ENCODE assay signal across 18 cellular contexts in genomic region chr13:52463526-52463925, GRCh38. TPM values are rescaled to one million over a fixed set of nuclear protein-coding genes. Genes with fewer than 3 reads are reported as not detected.
DNase-seq lines count a peak whose midpoint lies in the region; ATAC-seq, FAIRE-seq and TF ChIP-seq lines count a peak whose summit lies in the region.
"Had no signal": no experiment of that assay in that cellular context is flagged by ENCODE, and none has a peak within 500 bp of the region (broad histone marks: within the 10 kb centered on the region; RNA-seq: fewer than 3 reads in every experiment).

No MANE protein-coding gene starts in this region.

- peak overlapping the region; percentile 14 for H3K27ac ChIP-seq in CD4-positive, CD25-positive, alpha-beta regulatory T cell (ENCODE audit: insufficient read depth, low read length, poor library complexity, severe bottlenecking)
- H3K27ac ChIP-seq in GM12878 (ENCODE audit: control insufficient read depth, insufficient read depth), result no peak overlapping the region
- H3K27ac ChIP-seq in breast epithelium, result no peak overlapping the region
- H3K27ac ChIP-seq: HL-60, PC-9, SJCRH30 had no signal

- TF ChIP-seq POLR2A in GM12878 (IDR thresholded peaks at IDR 0.05; ENCODE audit: low read depth, low read length) (no peak), breast epithelium (IDR thresholded peaks at IDR 0.05) (no peak)

- H3K27me3 Mint-ChIP-seq in activated CD4-positive, alpha-beta T cell treated with anti-CD3 and anti-CD28 coated beads, Interleukin-2, amount 10 ng/mL, durations not matched to agents 7 days and 5 days, result no peaks in the 10 kb centered on the region
- H3K27me3 Mint-ChIP-seq in activated CD4-positive, alpha-beta T cell treated with anti-CD3 and anti-CD28 coated beads for 36 hours, result no peaks in the 10 kb centered on the region
- no peaks in the 10 kb centered on the region for H3K27me3 Mint-ChIP-seq in CD4-positive, CD25-positive, alpha-beta regulatory T cell
- H3K27me3 Mint-ChIP-seq: IgD-negative memory B cell had no signal

- intact Hi-C loops in activated CD4-positive, alpha-beta T cell treated with anti-CD3 and anti-CD28 coated beads for 36 hours (cut with DNase I, micrococcal nuclease), result no loop called here
- intact Hi-C loops in GM12878 (cut with micrococcal nuclease; ENCODE audit: unreplicated experiment), result no loop called here
- intact Hi-C loops in cardiac septum (cut with DNase I), result no loop called here
- intact Hi-C loops in breast epithelium (cut with DNase I; ENCODE audit: low total_unique reads), result no loop called here

- ATAC-seq in activated CD4-positive, alpha-beta T cell treated with anti-CD3 and anti-CD28 coated beads for 36 hours, result no peak
- no peak for ATAC-seq in CD4-positive, CD25-positive, alpha-beta regulatory T cell (ENCODE audit: low read depth in 2 of 2)
- ATAC-seq in GM12878, result no peak
- ATAC-seq: Right ventricle myocardium inferior had no signal

- H4K20me1 ChIP-seq in GM12878 (ENCODE audit: control insufficient read depth, insufficient read depth), result no peaks in the 10 kb centered on the region

- RAD21 ChIA-PET in GM12878 (lab: Charles Lee; ENCODE audit: unreplicated experiment), result interaction anchor here (0.8 kb wide), 1 partner anchor 13 kb away, joined by 4 read pairs; the partner anchor contains the start of gene VPS36

- H3K36me3 Mint-ChIP-seq in activated CD4-positive, alpha-beta T cell treated with anti-CD3 and anti-CD28 coated beads, Interleukin-2, amount 10 ng/mL, durations not matched to agents 7 days and 5 days (ENCODE audit: low read depth), result peaks cover 74% of the 10 kb centered on the region
- H3K36me3 Mint-ChIP-seq in activated CD4-positive, alpha-beta T cell treated with anti-CD3 and anti-CD28 coated beads for 36 hours (ENCODE audit: low read depth), result peaks cover 54% of the 10 kb centered on the region
- peaks cover 32% of the 10 kb centered on the region for H3K36me3 Mint-ChIP-seq in CD4-positive, CD25-positive, alpha-beta regulatory T cell

- H3K4me1 ChIP-seq in CD4-positive, CD25-positive, alpha-beta regulatory T cell (ENCODE audit: control insufficient read depth, insufficient read depth, low read length, poor library complexity, severe bottlenecking), result peaks cover 25% of the 10 kb centered on the region
- H3K4me1 ChIP-seq in GM12878 (ENCODE audit: control insufficient read depth, insufficient read depth, low read length) (no peaks in the 10 kb centered on the region), breast epithelium (no peaks in the 10 kb centered on the region)
- H3K4me1 ChIP-seq: SJCRH30 had no signal

- H3K4me1 Mint-ChIP-seq in activated CD4-positive, alpha-beta T cell treated with anti-CD3 and anti-CD28 coated beads, Interleukin-2, amount 10 ng/mL, durations not matched to agents 7 days and 5 days, result peaks cover 49% of the 10 kb centered on the region
- H3K4me1 Mint-ChIP-seq in activated CD4-positive, alpha-beta T cell treated with anti-CD3 and anti-CD28 coated beads for 36 hours, result peaks cover 22% of the 10 kb centered on the region
- peaks cover 30 to 53% (median 37%) of the 10 kb centered on the region in 4 donors for H3K4me1 Mint-ChIP-seq in CD4-positive, CD25-positive, alpha-beta regulatory T cell

- no peak overlapping the region for H3K4me3 Mint-ChIP-seq in activated CD4-positive, alpha-beta T cell treated with anti-CD3 and anti-CD28 coated beads, Interleukin-2, amount 10 ng/mL, durations not matched to agents 7 days and 5 days
- no peak overlapping the region for H3K4me3 Mint-ChIP-seq in activated CD4-positive, alpha-beta T cell treated with anti-CD3 and anti-CD28 coated beads for 36 hours
- H3K4me3 Mint-ChIP-seq in CD4-positive, CD25-positive, alpha-beta regulatory T cell, result peak overlapping the region in 1 of 4 donors; percentile 65

- 90% methylated on average over 4 of the region's 4 CpGs for WGBS in GM12878 (ENCODE audit: insufficient coverage, insufficient replicate concordance, low lambda C conversion rate, missing lambda C conversion rate)

- in situ Hi-C loops in GM12878 (cut with MboI), result no loop called here

- POLR2A ChIA-PET in activated CD4-positive, alpha-beta T cell treated with anti-CD3 and anti-CD28 coated beads, Interleukin-2, amount 10 ng/mL, durations not matched to agents 7 days and 5 days (lab: Charles Lee), result no interaction called here
- POLR2A ChIA-PET in activated CD4-positive, alpha-beta T cell treated with anti-CD3 and anti-CD28 coated beads for 36 hours (lab: Charles Lee), result no interaction called here
- POLR2A ChIA-PET in GM12878 (lab: Charles Lee), result no interaction called here

- H2AFZ ChIP-seq in GM12878 (ENCODE audit: control insufficient read depth, low read depth, low read length), result no peak overlapping the region
- H2AFZ ChIP-seq: PC-9 had no signal

- FAIRE-seq in GM12878 (lab: Jason Lieb, UNC), result no peak
- FAIRE-seq: H54 had no signal

- TF ChIP-seq EP300 in GM12878 (IDR thresholded peaks at IDR 0.05; ENCODE audit: borderline replicate concordance in 1 of 2, control insufficient read depth in 1 of 2, low read depth in 2 of 2, low read length in 2 of 2), result no peak

- no peak overlapping the region for H3K9ac ChIP-seq in GM12878 (ENCODE audit: control insufficient read depth, insufficient read depth, low read length)

- no peaks in the 10 kb centered on the region for H3K27me3 ChIP-seq in CD4-positive, CD25-positive, alpha-beta regulatory T cell (ENCODE audit: control insufficient read depth, insufficient read depth, low read length)
- H3K27me3 ChIP-seq in GM12878 (replicated peaks in 1 of 2; ENCODE audit: control insufficient read depth in 2 of 2, insufficient read depth in 2 of 2, low read length in 1 of 2) (no peaks in the 10 kb centered on the region), breast epithelium (no peaks in the 10 kb centered on the region)
- H3K27me3 ChIP-seq: SJCRH30 had no signal

- no peaks in the 10 kb centered on the region for H3K9me3 ChIP-seq in CD4-positive, CD25-positive, alpha-beta regulatory T cell (ENCODE audit: control insufficient read depth in 2 of 2, low read length in 2 of 2)
- H3K9me3 ChIP-seq in GM12878 (replicated peaks; ENCODE audit: control insufficient read depth, insufficient read depth, low read length) (no peaks in the 10 kb centered on the region), breast epithelium (no peaks in the 10 kb centered on the region)
- H3K9me3 ChIP-seq: SJCRH30 had no signal

- TF ChIP-seq RAD21 in GM12878 (IDR thresholded peaks at IDR 0.05; ENCODE audit: insufficient read depth, low read depth, low read length), result no peak

- SMC1A ChIA-PET in GM12878 (lab: Charles Lee; ENCODE audit: uncharacterized antibody, unreplicated experiment), result interaction anchor here (1.0 to 1.2 kb wide), 2 partner anchors 12 to 336 kb away, joined by 3 to 4 read pairs; no protein-coding TSS in a partner anchor

- peaks cover 2% of the 10 kb centered on the region for H3K9me3 Mint-ChIP-seq in activated CD4-positive, alpha-beta T cell treated with anti-CD3 and anti-CD28 coated beads, Interleukin-2, amount 10 ng/mL, durations not matched to agents 7 days and 5 days
- peaks cover 2% of the 10 kb centered on the region for H3K9me3 Mint-ChIP-seq in activated CD4-positive, alpha-beta T cell treated with anti-CD3 and anti-CD28 coated beads for 36 hours (ENCODE audit: low read depth)
- H3K9me3 Mint-ChIP-seq in CD4-positive, CD25-positive, alpha-beta regulatory T cell, result no peaks in the 10 kb centered on the region

- TF ChIP-seq CTCF in GM12878 (IDR thresholded peaks at IDR 0.05 in 2 of 3, conservative IDR thresholded peaks at IDR 0.05 in 1 of 3; ENCODE audit: control insufficient read depth in 2 of 3, extremely low read depth in 1 of 3, insufficient read depth in 1 of 3, low read depth in 3 of 3, low read length in 3 of 3), result no peak
- no peak for TF ChIP-seq CTCF in breast epithelium (IDR thresholded peaks at IDR 0.05)

- DNase-seq in activated CD4-positive, alpha-beta T cell treated with anti-CD3 and anti-CD28 coated beads, Interleukin-2, amount 10 ng/mL, durations not matched to agents 7 days and 5 days, result no peak
- DNase-seq in activated CD4-positive, alpha-beta T cell treated with anti-CD3 and anti-CD28 coated beads for 36 hours, result no peak
- DNase-seq in CD4-positive, CD25-positive, alpha-beta regulatory T cell, result no peak
- DNase-seq in Jurkat, Clone E6-1 (ENCODE audit: low read depth, low spot score), result peak; percentile 56
- DNase-seq in GM12878 (ENCODE audit: low read depth, low spot score) (no peak), cardiac septum (ENCODE audit: low spot score) (no peak), breast epithelium (ENCODE audit: low spot score in 2 of 2) (no peak)
- DNase-seq: NCI-H1092 treated with DMSO at 0.1 percent for 48 hours, NCI-H1436, NCI-H187, NCI-H524, NCI-H82, PC-9, SJCRH30 had no signal

- CTCF ChIA-PET in activated CD4-positive, alpha-beta T cell treated with anti-CD3 and anti-CD28 coated beads, Interleukin-2, amount 10 ng/mL, durations not matched to agents 7 days and 5 days (lab: Charles Lee), result no interaction called here
- CTCF ChIA-PET in activated CD4-positive, alpha-beta T cell treated with anti-CD3 and anti-CD28 coated beads for 36 hours (lab: Charles Lee), result interaction anchor here (1.6 kb wide), 1 partner anchor 13 kb away, joined by 3 read pairs; the partner anchor contains the start of gene VPS36
- CTCF ChIA-PET in GM12878 (lab: Yijun Ruan, JAX), result interaction anchor here (1.0 to 2.4 kb wide), 4 partner anchors 11 to 689 kb away, joined by 3 to 9 read pairs (median 3); partner anchors contain the start of gene VPS36

- peak overlapping the region; percentile 17; the same call in 1 of the 2 replicates for H3K4me2 ChIP-seq in GM12878 (ENCODE audit: control insufficient read depth, insufficient read depth)
- H3K4me2 ChIP-seq: PC-9 had no signal

- H3K36me3 ChIP-seq in CD4-positive, CD25-positive, alpha-beta regulatory T cell (ENCODE audit: control insufficient read depth, insufficient read depth, low read length), result peaks cover 41% of the 10 kb centered on the region
- H3K36me3 ChIP-seq in GM12878 (ENCODE audit: control insufficient read depth in 2 of 2, insufficient read depth in 2 of 2, low read length in 1 of 2) (peaks cover 0 to 34% of the 10 kb centered on the region in 2 experiments; a peak in 2 of 4 replicates), breast epithelium (no peaks in the 10 kb centered on the region)

- H3K79me2 ChIP-seq in GM12878 (ENCODE audit: control insufficient read depth, insufficient read depth, low read length), result peaks cover 15% of the 10 kb centered on the region

- peak overlapping the region; percentile 20 for H3K4me3 ChIP-seq in CD4-positive, CD25-positive, alpha-beta regulatory T cell (ENCODE audit: low read depth, low read length)
- H3K4me3 ChIP-seq in Jurkat, Clone E6-1 (ENCODE audit: low read length), result no peak overlapping the region
- H3K4me3 ChIP-seq in GM12878 (no peak overlapping the region), breast epithelium (no peak overlapping the region)
- H3K4me3 ChIP-seq: PC-9, SJCRH30 had no signal

- peak overlapping the region; percentile 65 for H3K27ac Mint-ChIP-seq in activated CD4-positive, alpha-beta T cell treated with anti-CD3 and anti-CD28 coated beads, Interleukin-2, amount 10 ng/mL, durations not matched to agents 7 days and 5 days
- no peak overlapping the region for H3K27ac Mint-ChIP-seq in activated CD4-positive, alpha-beta T cell treated with anti-CD3 and anti-CD28 coated beads for 36 hours
- peak overlapping the region; percentile 8 to 81 (median 42) for H3K27ac Mint-ChIP-seq in CD4-positive, CD25-positive, alpha-beta regulatory T cell
- H3K27ac Mint-ChIP-seq: IgD-negative memory B cell had no signal

- BruUV-seq in GM12878 (replicated peaks; lab: Mats Ljungman, UMichigan), result no TSS peak

RNA-seq across cellular contexts. Expression of gene CKAP2, which starts 8.2 kb away (rescaled TPM):
- 100 to 1,000 TPM in 1 of 2 experiments, 10 to 100 TPM in 1; 94.1 to 119 TPM for total RNA-seq in activated CD4-positive, alpha-beta T cell treated with anti-CD3 and anti-CD28 coated beads, Interleukin-2, amount 10 ng/mL, durations not matched to agents 7 days and 5 days
- 10 to 100 TPM; 65.5 to 95.7 TPM for total RNA-seq in activated CD4-positive, alpha-beta T cell treated with anti-CD3 and anti-CD28 coated beads for 36 hours
- 36.7 TPM for total RNA-seq in CD4-positive, CD25-positive, alpha-beta regulatory T cell
- polyA plus RNA-seq in CD4-positive, CD25-positive, alpha-beta regulatory T cell, result 10 to 100 TPM; 20.1 to 27.7 (median 24.0) TPM
- polyA plus RNA-seq in Jurkat, Clone E6-1 (2012; ENCODE audit: insufficient read depth, insufficient read length), result 58.4 TPM
- 39.3 and 45.4 TPM in 2 replicates for total RNA-seq in GM12878 (2013; cell fraction: nucleolus; rRNA removed)
- total RNA-seq in GM12878 (2014; rRNA removed), result 32.2 and 39.3 TPM in 2 replicates
- total RNA-seq in GM12878 (2014; rRNA removed; fragmentation: Illumina TruSeq; extraction: Trizol), result 51.4 and 52.4 TPM in 2 replicates
- total RNA-seq in GM12878 (2021), result 41.6 and 42.9 TPM in 2 replicates
- 11.6 TPM for polyA plus RNA-seq in GM12878 (2011; ENCODE audit: low read depth)
- polyA plus RNA-seq in GM12878 (2011; rRNA removed), result 22.1 and 39.8 TPM in 2 replicates
- polyA plus RNA-seq in GM12878 (2011; cell fraction: cytosol; rRNA removed), result 9.4 and 13.8 TPM in 2 replicates
- polyA plus RNA-seq in GM12878 (2011; cell fraction: nucleus; rRNA removed), result 15.1 and 20.2 TPM in 2 replicates
- polyA plus RNA-seq in GM12878 (2012), result 21.3 and 28.3 TPM in 2 replicates
- polyA plus RNA-seq in GM12878 (2014; fragmentation: Illumina TruSeq; extraction: Trizol), result 58.6 and 65.3 TPM in 2 replicates
- 10 to 100 TPM; 20.9 to 21.8 TPM for polyA plus RNA-seq in GM12878 (2014; fragmentation: Nextera tagmentation; extraction: Ambion mirVana)
- 20.6 and 25.6 TPM in 2 replicates for polyA plus RNA-seq in GM12878 (2014; rRNA removed)
- polyA plus RNA-seq in GM12878 (2016; fragmentation: Nextera tagmentation; extraction: Ambion mirVana), result 10 to 100 TPM; 58.5 to 62.3 TPM
- 15.1 and 19.2 TPM in 2 replicates for polyA minus RNA-seq in GM12878 (2011; rRNA and poly(A)+ RNA removed)
- 13.5 and 13.6 TPM in 2 replicates for polyA minus RNA-seq in GM12878 (2011; cell fraction: cytosol; rRNA and poly(A)+ RNA removed)
- 10.3 and 14.7 TPM in 2 replicates for polyA minus RNA-seq in GM12878 (2011; cell fraction: nucleus; rRNA and poly(A)+ RNA removed)
- 7.4 TPM for total RNA-seq in cardiac septum
- 10 to 100 TPM in 1 of 3 donors, 1 to 10 TPM in 2; 6.9 to 11.0 (median 8.6) TPM for total RNA-seq in breast epithelium

RNA-seq across cellular contexts. Expression of gene VPS36, which starts 13.1 kb away (rescaled TPM):
- 10 to 100 TPM; 42.7 to 47.4 TPM for total RNA-seq in activated CD4-positive, alpha-beta T cell treated with anti-CD3 and anti-CD28 coated beads, Interleukin-2, amount 10 ng/mL, durations not matched to agents 7 days and 5 days
- 10 to 100 TPM; 27.4 to 29.8 TPM for total RNA-seq in activated CD4-positive, alpha-beta T cell treated with anti-CD3 and anti-CD28 coated beads for 36 hours
- 39.5 TPM for total RNA-seq in CD4-positive, CD25-positive, alpha-beta regulatory T cell
- 10 to 100 TPM; 36.8 to 39.5 (median 37.6) TPM for polyA plus RNA-seq in CD4-positive, CD25-positive, alpha-beta regulatory T cell
- 32.8 TPM for polyA plus RNA-seq in Jurkat, Clone E6-1 (2012; ENCODE audit: insufficient read depth, insufficient read length)
- 157 and 173 TPM in 2 replicates for total RNA-seq in GM12878 (2013; cell fraction: nucleolus; rRNA removed)
- 24.4 and 26.5 TPM in 2 replicates for total RNA-seq in GM12878 (2014; rRNA removed)
- 23.4 and 23.7 TPM in 2 replicates for total RNA-seq in GM12878 (2014; rRNA removed; fragmentation: Illumina TruSeq; extraction: Trizol)
- 16.1 and 16.3 TPM in 2 replicates for total RNA-seq in GM12878 (2021)
- 12.9 TPM for polyA plus RNA-seq in GM12878 (2011; ENCODE audit: low read depth)
- 25.7 and 41.5 TPM in 2 replicates for polyA plus RNA-seq in GM12878 (2011; rRNA removed)
- 8.5 and 10.3 TPM in 2 replicates for polyA plus RNA-seq in GM12878 (2011; cell fraction: cytosol; rRNA removed)
- 33.6 and 39.6 TPM in 2 replicates for polyA plus RNA-seq in GM12878 (2011; cell fraction: nucleus; rRNA removed)
- polyA plus RNA-seq in GM12878 (2012), result 15.5 and 16.1 TPM in 2 replicates
- 26.7 and 35.6 TPM in 2 replicates for polyA plus RNA-seq in GM12878 (2014; fragmentation: Illumina TruSeq; extraction: Trizol)
- polyA plus RNA-seq in GM12878 (2014; fragmentation: Nextera tagmentation; extraction: Ambion mirVana), result 10 to 100 TPM; 10.3 to 12.3 TPM
- polyA plus RNA-seq in GM12878 (2014; rRNA removed), result 22.8 and 25.2 TPM in 2 replicates
- 10 to 100 TPM; 23.3 to 29.0 TPM for polyA plus RNA-seq in GM12878 (2016; fragmentation: Nextera tagmentation; extraction: Ambion mirVana)
- polyA minus RNA-seq in GM12878 (2011; rRNA and poly(A)+ RNA removed), result 10.1 and 14.0 TPM in 2 replicates
- polyA minus RNA-seq in GM12878 (2011; cell fraction: cytosol; rRNA and poly(A)+ RNA removed), result 6.3 and 10.4 TPM in 2 replicates
- polyA minus RNA-seq in GM12878 (2011; cell fraction: nucleus; rRNA and poly(A)+ RNA removed), result 14.1 and 19.5 TPM in 2 replicates
- total RNA-seq in cardiac septum, result 30.2 TPM
- total RNA-seq in breast epithelium, result 10 to 100 TPM; 44.0 to 97.6 (median 65.5) TPM

RNA-seq across cellular contexts. Expression of gene THSD1, which starts 57.6 kb away (rescaled TPM):
- under 1 TPM; 0.27 to 0.31 TPM for total RNA-seq in activated CD4-positive, alpha-beta T cell treated with anti-CD3 and anti-CD28 coated beads, Interleukin-2, amount 10 ng/mL, durations not matched to agents 7 days and 5 days
- total RNA-seq in activated CD4-positive, alpha-beta T cell treated with anti-CD3 and anti-CD28 coated beads for 36 hours, result under 1 TPM; 0.14 to 0.19 TPM
- 0.79 TPM for total RNA-seq in CD4-positive, CD25-positive, alpha-beta regulatory T cell
- polyA plus RNA-seq in CD4-positive, CD25-positive, alpha-beta regulatory T cell, result under 1 TPM in 1 of 4 donors, not detected in 3; 0.12 TPM
- 0.33 TPM for polyA plus RNA-seq in Jurkat, Clone E6-1 (2012; ENCODE audit: insufficient read depth, insufficient read length)
- total RNA-seq in GM12878 (2013; cell fraction: nucleolus; rRNA removed), result 1.1 and 1.3 TPM in 2 replicates
- total RNA-seq in GM12878 (2014; rRNA removed) (0.17 and 0.38 TPM in 2 replicates), GM12878 (2014; rRNA removed; fragmentation: Illumina TruSeq; extraction: Trizol) (0.13 and 0.28 TPM in 2 replicates), GM12878 (2021) (0.13 and 0.15 TPM in 2 replicates), cardiac septum (6.8 TPM), breast epithelium (1 to 10 TPM; 5.8 to 9.8 (median 9.1) TPM)
- not detected for polyA plus RNA-seq in GM12878 (2011; ENCODE audit: low read depth)
- polyA plus RNA-seq in GM12878 (2011; rRNA removed) (0.07 and 0.12 TPM in 2 replicates), GM12878 (2014; fragmentation: Illumina TruSeq; extraction: Trizol) (0.04 TPM in 1 of 2 replicates, not detected in the other), GM12878 (2014; fragmentation: Nextera tagmentation; extraction: Ambion mirVana) (under 1 TPM; 0.03 to 0.04 TPM), GM12878 (2014; rRNA removed) (0.09 and 0.20 TPM in 2 replicates), GM12878 (2016; fragmentation: Nextera tagmentation; extraction: Ambion mirVana) (not detected)
- 0.03 TPM in 1 of 2 replicates, not detected in the other for polyA plus RNA-seq in GM12878 (2011; cell fraction: cytosol; rRNA removed)
- polyA plus RNA-seq in GM12878 (2011; cell fraction: nucleus; rRNA removed), result 0.29 and 0.31 TPM in 2 replicates
- 0.05 and 0.11 TPM in 2 replicates for polyA plus RNA-seq in GM12878 (2012)
- polyA minus RNA-seq in GM12878 (2011; rRNA and poly(A)+ RNA removed), result 0.26 and 0.95 TPM in 2 replicates
- polyA minus RNA-seq in GM12878 (2011; cell fraction: cytosol; rRNA and poly(A)+ RNA removed), result 0.40 TPM in 1 of 2 replicates, not detected in the other
- polyA minus RNA-seq in GM12878 (2011; cell fraction: nucleus; rRNA and poly(A)+ RNA removed), result 0.12 and 0.67 TPM in 2 replicates
